ENCODE assay signal across 19 cellular contexts in the genomic region with DNA sequence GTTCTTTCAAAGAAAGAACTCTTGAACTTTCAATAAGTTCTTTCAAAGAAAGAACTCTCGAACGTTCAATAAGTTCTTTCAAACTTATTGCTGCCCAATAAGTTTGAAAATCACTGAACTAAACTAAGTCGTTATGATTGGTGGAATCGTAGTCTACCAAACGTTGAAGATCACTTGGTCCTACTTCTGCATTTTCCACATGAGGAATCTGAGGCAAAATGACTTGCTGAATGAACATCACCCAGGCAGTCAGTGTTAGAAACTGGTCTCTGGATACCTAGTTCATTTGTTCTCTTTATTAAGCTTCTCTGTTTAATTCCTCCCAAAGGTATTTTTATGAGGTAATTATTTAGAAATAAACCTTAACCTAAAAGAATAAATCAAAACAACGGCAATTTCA.
"Had no signal": no experiment of that assay in that cellular context is flagged by ENCODE, and none has a peak within 500 bp of the region (broad histone marks: within the 10 kb centered on the region; RNA-seq: fewer than 3 reads in every experiment).

No MANE protein-coding gene starts in this region.

- ATAC-seq: left colon, right lobe of liver, upper lobe of right lung had no signal

- H3K4me3 Mint-ChIP-seq: T-helper 2 cell treated with Interferon-gamma antibody and Interleukin-4, amounts not matched to agents 5 μg/mL and 100 μg/mL, for 36 hours had no signal

- H3K4me3 ChIP-seq: coronary artery, lung, ovary, right lobe of liver, smooth muscle cell, stomach, testis, upper lobe of right lung had no signal

- H3K27ac ChIP-seq: brain microvascular endothelial cell, coronary artery, ovary, right lobe of liver, stomach, testis, upper lobe of right lung had no signal

- H3K27me3 Mint-ChIP-seq: activated naive CD8-positive, alpha-beta T cell treated with anti-CD3 and anti-CD28 coated beads, Interleukin-2, amount 10 ng/mL, durations not matched to agents 7 days and 5 days; central memory CD8-positive, alpha-beta T cell had no signal

- H3K36me3 ChIP-seq: brain microvascular endothelial cell, ovary, right lobe of liver, stomach, upper lobe of right lung had no signal

- H3K4me2 ChIP-seq: smooth muscle cell had no signal

- H3K27me3 ChIP-seq: brain microvascular endothelial cell, ovary, stomach, testis had no signal

- H3K9me3 ChIP-seq: ovary, right lobe of liver, stomach, testis, upper lobe of right lung had no signal

- H3K9me3 Mint-ChIP-seq: activated naive CD8-positive, alpha-beta T cell treated with anti-CD3 and anti-CD28 coated beads, Interleukin-2, amount 10 ng/mL, durations not matched to agents 7 days and 5 days; activated T-cell treated with anti-CD3 and anti-CD28 coated beads, Interleukin-2, amount 50 U/mL, for 4 hours; central memory CD8-positive, alpha-beta T cell; T-helper 2 cell treated with Interferon-gamma antibody and Interleukin-4, amounts not matched to agents 5 μg/mL and 100 μg/mL, for 36 hours had no signal

- DNase-seq: activated CD4-positive, alpha-beta T cell treated with anti-CD3 and anti-CD28 coated beads, Interleukin-2, amount 50 U/mL, for 48 hours; activated CD4-positive, CD25-positive, alpha-beta regulatory T cell treated with anti-CD3 and anti-CD28 coated beads, Interleukin-2, amount 50 U/mL, for 72 hours; activated gamma-delta T cell treated with Interleukin-2 at 50 U/mL for 16 hours; activated naive CD8-positive, alpha-beta T cell treated with anti-CD3 and anti-CD28 coated beads, Interleukin-2, amount 10 ng/mL, durations not matched to agents 7 days and 5 days; activated T-cell treated with anti-CD3 and anti-CD28 coated beads, Interleukin-2, amount 50 U/mL, for 4 hours; anterior cingulate cortex; brain microvascular endothelial cell; left colon; midbrain; ovary; right lobe of liver; stomach; testis; upper lobe of right lung had no signal
